ENCODE assay signal across 27 cellular contexts in the genomic region with DNA sequence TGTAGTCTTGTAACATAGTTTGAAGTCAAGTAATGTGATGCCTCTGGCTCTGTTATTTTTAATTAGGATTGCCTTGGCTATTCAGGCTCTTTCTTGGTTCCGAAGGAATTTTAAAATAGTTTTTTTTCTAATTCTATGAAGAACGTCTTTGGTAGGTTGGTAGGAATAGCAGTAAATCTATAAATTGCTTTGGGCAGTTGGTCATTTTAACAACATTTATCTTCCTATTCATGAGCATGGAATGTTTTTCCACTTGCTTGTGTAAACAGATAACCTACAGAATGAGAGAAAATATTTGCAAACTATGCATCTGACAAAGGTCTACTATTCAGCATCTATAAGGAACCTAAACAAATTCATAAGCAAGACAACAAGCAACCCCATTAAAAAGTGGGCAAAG.
"Had no signal": no experiment of that assay in that cellular context is flagged by ENCODE, and none has a peak within 500 bp of the region (broad histone marks: within the 10 kb centered on the region; RNA-seq: fewer than 3 reads in every experiment).

No MANE protein-coding gene starts in this region.

- H3K9me3 ChIP-seq: ovary, psoas muscle, right lobe of liver, sigmoid colon, stomach, tibial artery, transverse colon, upper lobe of right lung, uterus had no signal

- H3K36me3 Mint-ChIP-seq: natural killer cell; neural progenitor cell; stimulated activated effector memory CD8-positive, alpha-beta T cell treated with anti-CD3 and anti-CD28 coated beads, Interleukin-12 subunit alpha, Interleukin-12 subunit beta, amount 100 ng/mL, for 72 hours; stimulated activated naive B cell treated with anti-CD40 and anti-IgM and Interleukin-4, amounts not matched to agents 10 μg/mL and 1 μg/mL and 100 μg/mL, for 72 hours; type B pancreatic cell had no signal

- H3K4me3 ChIP-seq: neural progenitor cell, ovary, psoas muscle, right lobe of liver, sigmoid colon, stomach, tibial artery, transverse colon, upper lobe of right lung, uterus had no signal

- H3K27me3 ChIP-seq: neural progenitor cell, ovary, right lobe of liver, sigmoid colon, stomach, tibial artery, transverse colon, upper lobe of right lung, uterus had no signal

- H3K27me3 Mint-ChIP-seq: stimulated activated naive B cell treated with anti-CD40 and anti-IgM and Interleukin-4, amounts not matched to agents 10 μg/mL and 1 μg/mL and 100 μg/mL, for 72 hours had no signal

- H3K4me1 Mint-ChIP-seq: natural killer cell; nephron; neural progenitor cell; stimulated activated effector memory CD8-positive, alpha-beta T cell treated with anti-CD3 and anti-CD28 coated beads, Interleukin-12 subunit alpha, Interleukin-12 subunit beta, amount 100 ng/mL, for 72 hours; stimulated activated naive B cell treated with anti-CD40 and anti-IgM and Interleukin-4, amounts not matched to agents 10 μg/mL and 1 μg/mL and 100 μg/mL, for 72 hours had no signal

- H3K4me1 ChIP-seq: neural progenitor cell, parathyroid adenoma, psoas muscle, right lobe of liver, sigmoid colon, stomach, tibial artery, transverse colon, upper lobe of right lung, uterus had no signal

- H3K9me3 Mint-ChIP-seq: neural progenitor cell; stimulated activated effector memory CD8-positive, alpha-beta T cell treated with anti-CD3 and anti-CD28 coated beads, Interleukin-12 subunit alpha, Interleukin-12 subunit beta, amount 100 ng/mL, for 72 hours had no signal

- H3K4me3 Mint-ChIP-seq: natural killer cell; nephron; neural progenitor cell; stimulated activated effector memory CD8-positive, alpha-beta T cell treated with anti-CD3 and anti-CD28 coated beads, Interleukin-12 subunit alpha, Interleukin-12 subunit beta, amount 100 ng/mL, for 72 hours; stimulated activated naive B cell treated with anti-CD40 and anti-IgM and Interleukin-4, amounts not matched to agents 10 μg/mL and 1 μg/mL and 100 μg/mL, for 72 hours; stimulated activated naive CD8-positive, alpha-beta T cell treated with anti-CD3 and anti-CD28 coated beads, Interleukin-15, Interleukin-2, amounts not matched to agents 100 ng/mL and 50 ng/mL, for 24 hours; type B pancreatic cell had no signal

- DNase-seq: natural killer cell; occipital lobe; ovary; posterior cingulate gyrus; psoas muscle; right cardiac atrium; right lobe of liver; sigmoid colon; small intestine; stimulated activated CD4-positive, alpha-beta T cell treated with anti-CD3 and anti-CD28 coated beads, Interleukin-15, amount 100 ng/mL, for 24 hours; stimulated activated CD4-positive, alpha-beta T cell treated with anti-CD3 and anti-CD28 coated beads, Interleukin-2, amount 100 ng/mL, for 24 hours; stimulated activated CD4-positive, alpha-beta T cell treated with anti-CD3 and anti-CD28 coated beads, Interleukin-2, amount 100 ng/mL, for 48 hours; stimulated activated CD4-positive, alpha-beta T cell treated with anti-CD3 and anti-CD28 coated beads, Interleukin-4, amount 100 ng/mL, for 24 hours; stimulated activated naive B cell treated with anti-CD40 and anti-IgM and Interleukin-4, amounts not matched to agents 10 μg/mL and 1 μg/mL and 100 μg/mL, for 72 hours; stimulated activated naive CD4-positive, alpha-beta T cell treated with Interleukin-2 at 50 U/mL for 16 hours; stomach; tibial artery; transverse colon; upper lobe of right lung; uterus had no signal

- H3K27ac ChIP-seq: neural progenitor cell, ovary, parathyroid adenoma, psoas muscle, right lobe of liver, sigmoid colon, stomach, tibial artery, transverse colon, upper lobe of right lung, uterus had no signal

- H3K36me3 ChIP-seq: neural progenitor cell, ovary, right lobe of liver, sigmoid colon, stomach, tibial artery, transverse colon, upper lobe of right lung, uterus had no signal

- ATAC-seq: natural killer cell; psoas muscle; right cardiac atrium; right lobe of liver; stimulated activated effector memory CD8-positive, alpha-beta T cell treated with anti-CD3 and anti-CD28 coated beads, Interleukin-12 subunit alpha, Interleukin-12 subunit beta, amount 100 ng/mL, for 72 hours; stimulated activated naive B cell treated with anti-CD40 and anti-IgM and Interleukin-4, amounts not matched to agents 10 μg/mL and 1 μg/mL and 100 μg/mL, for 72 hours; upper lobe of right lung had no signal

- H3K27ac Mint-ChIP-seq: natural killer cell; nephron; neural progenitor cell; progenitor cell of endocrine pancreas; stimulated activated effector memory CD8-positive, alpha-beta T cell treated with anti-CD3 and anti-CD28 coated beads, Interleukin-12 subunit alpha, Interleukin-12 subunit beta, amount 100 ng/mL, for 72 hours; stimulated activated naive B cell treated with anti-CD40 and anti-IgM and Interleukin-4, amounts not matched to agents 10 μg/mL and 1 μg/mL and 100 μg/mL, for 72 hours; stimulated activated naive CD8-positive, alpha-beta T cell treated with anti-CD3 and anti-CD28 coated beads, Interleukin-15, Interleukin-2, amounts not matched to agents 100 ng/mL and 50 ng/mL, for 24 hours; type B pancreatic cell had no signal

- H3K9ac ChIP-seq: neural progenitor cell, parathyroid adenoma had no signal
